In the genomic region with DNA sequence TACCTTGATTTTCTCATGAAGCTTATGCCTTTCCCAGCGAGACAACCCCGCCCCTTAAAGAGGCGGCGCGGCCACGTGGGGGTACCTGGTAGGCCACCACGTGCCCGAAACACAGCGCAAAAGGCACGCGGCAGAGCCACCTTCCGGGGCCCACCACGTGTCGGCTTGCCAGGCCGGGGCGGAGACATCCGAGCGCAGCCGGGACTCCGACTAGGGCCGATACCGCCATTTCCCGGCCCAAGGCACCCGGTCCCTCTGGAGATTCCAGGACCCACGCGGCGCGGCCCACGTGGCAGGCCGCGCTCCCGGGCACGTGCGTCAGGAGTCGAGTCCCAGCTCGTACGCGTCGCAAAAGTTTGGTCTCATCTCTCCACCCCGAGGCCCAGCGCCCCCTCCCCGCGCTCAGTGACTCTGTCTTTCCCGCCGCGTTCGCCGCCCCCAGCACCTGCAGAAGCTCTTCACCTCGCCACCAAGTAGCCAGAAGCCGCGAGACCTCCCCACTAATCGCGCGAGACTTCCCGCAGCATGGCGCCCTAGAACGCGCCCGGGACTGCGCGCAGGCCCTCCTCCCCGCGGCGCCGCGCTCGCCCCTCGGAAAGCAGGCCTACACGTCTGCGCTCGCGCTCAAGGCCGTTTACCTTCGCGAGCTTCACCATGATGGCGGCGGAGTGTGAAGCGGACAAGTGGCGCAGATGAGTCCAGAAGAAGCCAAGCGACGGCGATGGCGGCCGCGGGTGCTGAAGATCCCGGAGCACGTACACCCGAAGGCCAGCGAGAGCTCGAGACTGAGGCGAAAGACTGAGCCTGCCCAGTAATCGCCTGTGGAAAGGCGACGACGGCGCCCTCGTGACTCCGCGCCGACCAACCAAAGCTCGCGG, we compare ENCODE assay signal across 1 cellular context.
TF ChIP-seq lines count a peak whose summit lies in the region.

A gene with protein sequence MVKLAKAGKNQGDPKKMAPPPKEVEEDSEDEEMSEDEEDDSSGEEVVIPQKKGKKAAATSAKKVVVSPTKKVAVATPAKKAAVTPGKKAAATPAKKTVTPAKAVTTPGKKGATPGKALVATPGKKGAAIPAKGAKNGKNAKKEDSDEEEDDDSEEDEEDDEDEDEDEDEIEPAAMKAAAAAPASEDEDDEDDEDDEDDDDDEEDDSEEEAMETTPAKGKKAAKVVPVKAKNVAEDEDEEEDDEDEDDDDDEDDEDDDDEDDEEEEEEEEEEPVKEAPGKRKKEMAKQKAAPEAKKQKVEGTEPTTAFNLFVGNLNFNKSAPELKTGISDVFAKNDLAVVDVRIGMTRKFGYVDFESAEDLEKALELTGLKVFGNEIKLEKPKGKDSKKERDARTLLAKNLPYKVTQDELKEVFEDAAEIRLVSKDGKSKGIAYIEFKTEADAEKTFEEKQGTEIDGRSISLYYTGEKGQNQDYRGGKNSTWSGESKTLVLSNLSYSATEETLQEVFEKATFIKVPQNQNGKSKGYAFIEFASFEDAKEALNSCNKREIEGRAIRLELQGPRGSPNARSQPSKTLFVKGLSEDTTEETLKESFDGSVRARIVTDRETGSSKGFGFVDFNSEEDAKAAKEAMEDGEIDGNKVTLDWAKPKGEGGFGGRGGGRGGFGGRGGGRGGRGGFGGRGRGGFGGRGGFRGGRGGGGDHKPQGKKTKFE (minus strand): TSS at position 787 of the 878 bp plus-strand sequence. CDS start 131 bp downstream, at position 656.

TF ChIP-seq in K562, 482 proteins besides CTCF, POLR2A, EP300 and RAD21 (continued from another document and continues in another):
- TF ChIP-seq, protein P1, sequence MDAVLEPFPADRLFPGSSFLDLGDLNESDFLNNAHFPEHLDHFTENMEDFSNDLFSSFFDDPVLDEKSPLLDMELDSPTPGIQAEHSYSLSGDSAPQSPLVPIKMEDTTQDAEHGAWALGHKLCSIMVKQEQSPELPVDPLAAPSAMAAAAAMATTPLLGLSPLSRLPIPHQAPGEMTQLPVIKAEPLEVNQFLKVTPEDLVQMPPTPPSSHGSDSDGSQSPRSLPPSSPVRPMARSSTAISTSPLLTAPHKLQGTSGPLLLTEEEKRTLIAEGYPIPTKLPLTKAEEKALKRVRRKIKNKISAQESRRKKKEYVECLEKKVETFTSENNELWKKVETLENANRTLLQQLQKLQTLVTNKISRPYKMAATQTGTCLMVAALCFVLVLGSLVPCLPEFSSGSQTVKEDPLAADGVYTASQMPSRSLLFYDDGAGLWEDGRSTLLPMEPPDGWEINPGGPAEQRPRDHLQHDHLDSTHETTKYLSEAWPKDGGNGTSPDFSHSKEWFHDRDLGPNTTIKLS (IDR thresholded peaks at IDR 0.05; ENCODE audit: borderline replicate concordance, low read depth), result peak; percentile 83; the same call in 1 of the 2 replicates
- TF ChIP-seq NFIC (IDR thresholded peaks at IDR 0.05) (0 out of 2 replicates have a peak, but pooled peaks have one; percentile 37), HEY1 (CRISPR knock-in tag; IDR thresholded peaks at IDR 0.05; ENCODE audit: borderline replicate concordance) (no peak), HOXB6 (CRISPR knock-in tag; IDR thresholded peaks at IDR 0.05; ENCODE audit: borderline replicate concordance) (no peak), ATF1 (CRISPR knock-in tag; IDR thresholded peaks at IDR 0.05) (no peak), ATF1 (tag; IDR thresholded peaks at IDR 0.05) (peak; percentile 74), RBM39 (optimal IDR thresholded peaks at IDR 0.05; ENCODE audit: low read depth, low read length) (no peak), SAFB (IDR thresholded peaks at IDR 0.05; ENCODE audit: borderline replicate concordance, low read depth, low read length) (no peak), CBX8 (IDR thresholded peaks at IDR 0.05; ENCODE audit: borderline replicate concordance, extremely low read depth, low read depth, low read length, poor library complexity, severe bottlenecking) (no peak), ZNF695 (CRISPR knock-in tag; IDR thresholded peaks at IDR 0.05) (no peak), POLR2G (IDR thresholded peaks at IDR 0.05; ENCODE audit: low read depth, low read length) (peak; percentile 99), ZNF696 (CRISPR knock-in tag; conservative IDR thresholded peaks at IDR 0.05) (no peak), MTF1 (CRISPR knock-in tag; IDR thresholded peaks at IDR 0.05; ENCODE audit: borderline replicate concordance) (no peak), ILF3 (IDR thresholded peaks at IDR 0.05; ENCODE audit: borderline replicate concordance) (no peak), MTA3 (IDR thresholded peaks at IDR 0.05; ENCODE audit: borderline replicate concordance) (peak; percentile 60; the same call in 1 of the 2 replicates), CREM (IDR thresholded peaks at IDR 0.05; ENCODE audit: low read depth) (no peak), SRSF9 (IDR thresholded peaks at IDR 0.05; ENCODE audit: borderline replicate concordance, low read depth, low read length) (no peak), ZNF12 (CRISPR knock-in tag; IDR thresholded peaks at IDR 0.05) (peak; percentile 73; the same call in 1 of the 2 replicates)
- TF ChIP-seq, protein P2, sequence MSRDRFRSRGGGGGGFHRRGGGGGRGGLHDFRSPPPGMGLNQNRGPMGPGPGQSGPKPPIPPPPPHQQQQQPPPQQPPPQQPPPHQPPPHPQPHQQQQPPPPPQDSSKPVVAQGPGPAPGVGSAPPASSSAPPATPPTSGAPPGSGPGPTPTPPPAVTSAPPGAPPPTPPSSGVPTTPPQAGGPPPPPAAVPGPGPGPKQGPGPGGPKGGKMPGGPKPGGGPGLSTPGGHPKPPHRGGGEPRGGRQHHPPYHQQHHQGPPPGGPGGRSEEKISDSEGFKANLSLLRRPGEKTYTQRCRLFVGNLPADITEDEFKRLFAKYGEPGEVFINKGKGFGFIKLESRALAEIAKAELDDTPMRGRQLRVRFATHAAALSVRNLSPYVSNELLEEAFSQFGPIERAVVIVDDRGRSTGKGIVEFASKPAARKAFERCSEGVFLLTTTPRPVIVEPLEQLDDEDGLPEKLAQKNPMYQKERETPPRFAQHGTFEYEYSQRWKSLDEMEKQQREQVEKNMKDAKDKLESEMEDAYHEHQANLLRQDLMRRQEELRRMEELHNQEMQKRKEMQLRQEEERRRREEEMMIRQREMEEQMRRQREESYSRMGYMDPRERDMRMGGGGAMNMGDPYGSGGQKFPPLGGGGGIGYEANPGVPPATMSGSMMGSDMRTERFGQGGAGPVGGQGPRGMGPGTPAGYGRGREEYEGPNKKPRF (IDR thresholded peaks at IDR 0.05; ENCODE audit: low read depth, low read length), result no peak
- TF ChIP-seq, protein P3, sequence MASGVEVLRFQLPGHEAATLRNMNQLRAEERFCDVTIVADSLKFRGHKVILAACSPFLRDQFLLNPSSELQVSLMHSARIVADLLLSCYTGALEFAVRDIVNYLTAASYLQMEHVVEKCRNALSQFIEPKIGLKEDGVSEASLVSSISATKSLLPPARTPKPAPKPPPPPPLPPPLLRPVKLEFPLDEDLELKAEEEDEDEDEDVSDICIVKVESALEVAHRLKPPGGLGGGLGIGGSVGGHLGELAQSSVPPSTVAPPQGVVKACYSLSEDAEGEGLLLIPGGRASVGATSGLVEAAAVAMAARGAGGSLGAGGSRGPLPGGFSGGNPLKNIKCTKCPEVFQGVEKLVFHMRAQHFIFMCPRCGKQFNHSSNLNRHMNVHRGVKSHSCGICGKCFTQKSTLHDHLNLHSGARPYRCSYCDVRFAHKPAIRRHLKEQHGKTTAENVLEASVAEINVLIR (CRISPR knock-in tag; IDR thresholded peaks at IDR 0.05), result no peak
- TF ChIP-seq, protein P4, sequence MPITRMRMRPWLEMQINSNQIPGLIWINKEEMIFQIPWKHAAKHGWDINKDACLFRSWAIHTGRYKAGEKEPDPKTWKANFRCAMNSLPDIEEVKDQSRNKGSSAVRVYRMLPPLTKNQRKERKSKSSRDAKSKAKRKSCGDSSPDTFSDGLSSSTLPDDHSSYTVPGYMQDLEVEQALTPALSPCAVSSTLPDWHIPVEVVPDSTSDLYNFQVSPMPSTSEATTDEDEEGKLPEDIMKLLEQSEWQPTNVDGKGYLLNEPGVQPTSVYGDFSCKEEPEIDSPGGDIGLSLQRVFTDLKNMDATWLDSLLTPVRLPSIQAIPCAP (CRISPR knock-in tag; IDR thresholded peaks at IDR 0.05; ENCODE audit: borderline replicate concordance), result peak; percentile 52; the same call in 1 of the 2 replicates
- TF ChIP-seq, protein P5, sequence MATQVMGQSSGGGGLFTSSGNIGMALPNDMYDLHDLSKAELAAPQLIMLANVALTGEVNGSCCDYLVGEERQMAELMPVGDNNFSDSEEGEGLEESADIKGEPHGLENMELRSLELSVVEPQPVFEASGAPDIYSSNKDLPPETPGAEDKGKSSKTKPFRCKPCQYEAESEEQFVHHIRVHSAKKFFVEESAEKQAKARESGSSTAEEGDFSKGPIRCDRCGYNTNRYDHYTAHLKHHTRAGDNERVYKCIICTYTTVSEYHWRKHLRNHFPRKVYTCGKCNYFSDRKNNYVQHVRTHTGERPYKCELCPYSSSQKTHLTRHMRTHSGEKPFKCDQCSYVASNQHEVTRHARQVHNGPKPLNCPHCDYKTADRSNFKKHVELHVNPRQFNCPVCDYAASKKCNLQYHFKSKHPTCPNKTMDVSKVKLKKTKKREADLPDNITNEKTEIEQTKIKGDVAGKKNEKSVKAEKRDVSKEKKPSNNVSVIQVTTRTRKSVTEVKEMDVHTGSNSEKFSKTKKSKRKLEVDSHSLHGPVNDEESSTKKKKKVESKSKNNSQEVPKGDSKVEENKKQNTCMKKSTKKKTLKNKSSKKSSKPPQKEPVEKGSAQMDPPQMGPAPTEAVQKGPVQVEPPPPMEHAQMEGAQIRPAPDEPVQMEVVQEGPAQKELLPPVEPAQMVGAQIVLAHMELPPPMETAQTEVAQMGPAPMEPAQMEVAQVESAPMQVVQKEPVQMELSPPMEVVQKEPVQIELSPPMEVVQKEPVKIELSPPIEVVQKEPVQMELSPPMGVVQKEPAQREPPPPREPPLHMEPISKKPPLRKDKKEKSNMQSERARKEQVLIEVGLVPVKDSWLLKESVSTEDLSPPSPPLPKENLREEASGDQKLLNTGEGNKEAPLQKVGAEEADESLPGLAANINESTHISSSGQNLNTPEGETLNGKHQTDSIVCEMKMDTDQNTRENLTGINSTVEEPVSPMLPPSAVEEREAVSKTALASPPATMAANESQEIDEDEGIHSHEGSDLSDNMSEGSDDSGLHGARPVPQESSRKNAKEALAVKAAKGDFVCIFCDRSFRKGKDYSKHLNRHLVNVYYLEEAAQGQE (CRISPR knock-in tag; IDR thresholded peaks at IDR 0.05; ENCODE audit: low read depth), result no peak
- TF ChIP-seq, protein P6, sequence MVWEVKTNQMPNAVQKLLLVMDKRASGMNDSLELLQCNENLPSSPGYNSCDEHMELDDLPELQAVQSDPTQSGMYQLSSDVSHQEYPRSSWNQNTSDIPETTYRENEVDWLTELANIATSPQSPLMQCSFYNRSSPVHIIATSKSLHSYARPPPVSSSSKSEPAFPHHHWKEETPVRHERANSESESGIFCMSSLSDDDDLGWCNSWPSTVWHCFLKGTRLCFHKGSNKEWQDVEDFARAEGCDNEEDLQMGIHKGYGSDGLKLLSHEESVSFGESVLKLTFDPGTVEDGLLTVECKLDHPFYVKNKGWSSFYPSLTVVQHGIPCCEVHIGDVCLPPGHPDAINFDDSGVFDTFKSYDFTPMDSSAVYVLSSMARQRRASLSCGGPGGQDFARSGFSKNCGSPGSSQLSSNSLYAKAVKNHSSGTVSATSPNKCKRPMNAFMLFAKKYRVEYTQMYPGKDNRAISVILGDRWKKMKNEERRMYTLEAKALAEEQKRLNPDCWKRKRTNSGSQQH (CRISPR knock-in tag; IDR thresholded peaks at IDR 0.05), result no peak
- TF ChIP-seq, protein P7, sequence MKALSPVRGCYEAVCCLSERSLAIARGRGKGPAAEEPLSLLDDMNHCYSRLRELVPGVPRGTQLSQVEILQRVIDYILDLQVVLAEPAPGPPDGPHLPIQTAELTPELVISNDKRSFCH (CRISPR knock-in tag; IDR thresholded peaks at IDR 0.05), result no peak
- TF ChIP-seq, protein P7 (tag; IDR thresholded peaks at IDR 0.05), result no peak
